Comparison of ENCODE assay signal across 23 cellular contexts in genomic region chr12:47850153-47851084, GRCh38. TPM values are rescaled to one million over a fixed set of nuclear protein-coding genes. Genes with fewer than 3 reads are reported as not detected.
DNase-seq lines count a peak whose midpoint lies in the region; ATAC-seq, FAIRE-seq and TF ChIP-seq lines count a peak whose summit lies in the region.
"Had no signal": no experiment of that assay in that cellular context is flagged by ENCODE, and none has a peak within 500 bp of the region (broad histone marks: within the 10 kb centered on the region; RNA-seq: fewer than 3 reads in every experiment).

No MANE protein-coding gene starts in this region.

- H3K27me3 Mint-ChIP-seq in Caco-2 (ENCODE audit: insufficient read depth, unreplicated experiment) (no peaks in the 10 kb centered on the region), T-cell (no peaks in the 10 kb centered on the region)
- H3K27me3 Mint-ChIP-seq: activated naive CD4-positive, alpha-beta T cell treated with anti-CD3 and anti-CD28 coated beads, Interleukin-2, amount 10 ng/mL, durations not matched to agents 7 days and 5 days had no signal

- H3K4me1 ChIP-seq in Caco-2 (peaks cover 18% of the 10 kb centered on the region), endothelial cell of umbilical vein (ENCODE audit: control insufficient read depth, extremely low read depth, insufficient read depth, low read length) (peaks cover 7% of the 10 kb centered on the region), mesendoderm (ENCODE audit: control insufficient read depth, low read depth, low read length) (peaks cover 17% of the 10 kb centered on the region), ascending aorta (peaks cover 0 to 3% of the 10 kb centered on the region in 2 donors)
- H3K4me1 ChIP-seq: body of pancreas had no signal

- H3K36me3 Mint-ChIP-seq in Caco-2 (ENCODE audit: insufficient read depth, unreplicated experiment), result peaks cover 10% of the 10 kb centered on the region
- H3K36me3 Mint-ChIP-seq in T-cell, result no peaks in the 10 kb centered on the region
- H3K36me3 Mint-ChIP-seq: CD8-positive, alpha-beta T cell had no signal

- H3K9me3 Mint-ChIP-seq in Caco-2 (ENCODE audit: unreplicated experiment), result no peaks in the 10 kb centered on the region
- H3K9me3 Mint-ChIP-seq in T-cell, result no peaks in the 10 kb centered on the region
- H3K9me3 Mint-ChIP-seq: activated naive CD4-positive, alpha-beta T cell treated with anti-CD3 and anti-CD28 coated beads, Interleukin-2, amount 10 ng/mL, durations not matched to agents 7 days and 5 days; CD8-positive, alpha-beta T cell had no signal

- no CpG with 5 or more reads among the region's 12 CpGs for WGBS in mesendoderm (ENCODE audit: extremely low coverage, insufficient coverage, low lambda C conversion rate)

- no peak for ATAC-seq in HG02938 (IDR thresholded peaks at IDR 0.05; ENCODE audit: unreplicated experiment)
- ATAC-seq in T-cell (replicated peaks in 1 of 4), result no peak
- ATAC-seq: body of pancreas; CD8-positive, alpha-beta T cell had no signal

- FAIRE-seq in endothelial cell of umbilical vein (lab: Jason Lieb, UNC), result peak; percentile 50
- FAIRE-seq: colon, small intestine had no signal

- H2BK120ac ChIP-seq in mesendoderm (ENCODE audit: low read depth, low read length), result no peak overlapping the region

- H3K4ac ChIP-seq in mesendoderm (ENCODE audit: low read depth, low read length), result no peak overlapping the region

- POLR2A ChIA-PET in Caco-2 (lab: Charles Lee) (no interaction called here), endothelial cell of umbilical vein (lab: Charles Lee) (no interaction called here), T-cell (lab: Charles Lee) (interaction anchor here in 1 of 2 donors (1.0 kb wide), 1 partner anchor 9 kb away, joined by 3 read pairs; no protein-coding TSS in a partner anchor)

- H3K9me1 ChIP-seq in endothelial cell of umbilical vein (replicated peaks; ENCODE audit: control insufficient read depth, extremely low read depth, insufficient read depth, low read length), result no peaks in the 10 kb centered on the region

- no peaks in the 10 kb centered on the region for H3K79me2 ChIP-seq in endothelial cell of umbilical vein (ENCODE audit: control insufficient read depth, insufficient read depth, low read length)
- no peaks in the 10 kb centered on the region for H3K79me2 ChIP-seq in mesendoderm (ENCODE audit: control insufficient read depth, insufficient read depth, low read length)

- H3K4me3 ChIP-seq in Caco-2 (ENCODE audit: low read depth, low read length) (no peak overlapping the region), endothelial cell of umbilical vein (replicated peaks in 1 of 3; ENCODE audit: insufficient read depth in 1 of 3, low read depth in 1 of 3, low read length in 3 of 3) (no peak overlapping the region), mesendoderm (ENCODE audit: low read length) (no peak overlapping the region), ascending aorta (no peak overlapping the region)
- H3K4me3 ChIP-seq: body of pancreas, suprapubic skin had no signal

- no peaks in the 10 kb centered on the region for H4K20me1 ChIP-seq in endothelial cell of umbilical vein (replicated peaks; ENCODE audit: control insufficient read depth, extremely low read depth, insufficient read depth, low read length)

- H3K79me1 ChIP-seq in mesendoderm (ENCODE audit: low read length), result no peaks in the 10 kb centered on the region

- H3K4me3 Mint-ChIP-seq in Caco-2 (ENCODE audit: unreplicated experiment) (no peak overlapping the region), T-cell (no peak overlapping the region)
- H3K4me3 Mint-ChIP-seq: activated naive CD4-positive, alpha-beta T cell treated with anti-CD3 and anti-CD28 coated beads, Interleukin-2, amount 10 ng/mL, durations not matched to agents 7 days and 5 days; CD8-positive, alpha-beta T cell had no signal

- H3K4me2 ChIP-seq in endothelial cell of umbilical vein (ENCODE audit: insufficient read depth, low read length) (no peak overlapping the region), mesendoderm (ENCODE audit: low read length) (peak overlapping the region; percentile 16)

- dilution Hi-C loops in endothelial cell of umbilical vein (cut with MboI; ENCODE audit: extremely low pct_ligation_motif_present, low sequenced_read_pairs), result no loop called here

- TF ChIP-seq POLR2A in endothelial cell of umbilical vein (IDR thresholded peaks at IDR 0.05; ENCODE audit: low read depth, low read length), result no peak

- BruUV-seq in Caco-2 (replicated peaks; lab: Mats Ljungman, UMichigan) (no TSS peak), endothelial cell of umbilical vein (replicated peaks; lab: Mats Ljungman, UMichigan) (no TSS peak)

- DNase-seq in Caco-2 (peak; percentile 73 to 75), HuH-7 (ENCODE audit: low spot score) (peak; percentile 69), endothelial cell of umbilical vein (ENCODE audit: low read depth, low spot score) (no peak), mesendoderm (peak; percentile 88), T-cell (no peak), ascending aorta (ENCODE audit: low spot score in 2 of 2) (no peak), amniotic stem cell (lab: John Stamatoyannopoulos, UW) (no peak)
- DNase-seq: activated CD4-positive, alpha-beta T cell treated with anti-CD3 and anti-CD28 coated beads for 48 hours; activated CD8-positive, alpha-beta memory T cell treated with anti-CD3 and anti-CD28 coated beads, Interleukin-2, amount 50 U/mL, for 48 hours; activated naive CD4-positive, alpha-beta T cell treated with anti-CD3 and anti-CD28 coated beads, Interleukin-2, amount 10 ng/mL, durations not matched to agents 7 days and 5 days; body of pancreas; CD8-positive, alpha-beta T cell; foreskin fibroblast; hippocampal formation; midbrain; NCI-H1092; NCI-H2081 treated with DMSO at 0.1 percent for 48 hours; NCI-H524; small intestine had no signal

- H3K27me3 ChIP-seq in Caco-2 (replicated peaks; ENCODE audit: control insufficient read depth, insufficient read depth, low read length) (no peaks in the 10 kb centered on the region), endothelial cell of umbilical vein (ENCODE audit: control insufficient read depth in 2 of 2, insufficient read depth in 2 of 2, low read length in 2 of 2) (no peaks in the 10 kb centered on the region), mesendoderm (ENCODE audit: insufficient read depth, low read length, poor library complexity) (no peaks in the 10 kb centered on the region), ascending aorta (no peaks in the 10 kb centered on the region)
- H3K27me3 ChIP-seq: body of pancreas, suprapubic skin had no signal

- H4K5ac ChIP-seq in mesendoderm (ENCODE audit: low read length), result no peak overlapping the region

- peaks cover 29% of the 10 kb centered on the region for H3K4me1 Mint-ChIP-seq in Caco-2 (ENCODE audit: low read depth, unreplicated experiment)
- no peaks in the 10 kb centered on the region for H3K4me1 Mint-ChIP-seq in T-cell
- H3K4me1 Mint-ChIP-seq: activated naive CD4-positive, alpha-beta T cell treated with anti-CD3 and anti-CD28 coated beads, Interleukin-2, amount 10 ng/mL, durations not matched to agents 7 days and 5 days had no signal

- no peak overlapping the region for H3K18ac ChIP-seq in mesendoderm (ENCODE audit: low read length)

- H3K9ac ChIP-seq in endothelial cell of umbilical vein (replicated peaks; ENCODE audit: extremely low read depth, insufficient read depth, low read length), result no peak overlapping the region
- H3K9ac ChIP-seq in mesendoderm (ENCODE audit: low read length), result no peak overlapping the region

- H3K27ac Mint-ChIP-seq in Caco-2 (ENCODE audit: unreplicated experiment), result peak overlapping the region; percentile 91
- no peak overlapping the region for H3K27ac Mint-ChIP-seq in T-cell
- H3K27ac Mint-ChIP-seq: activated naive CD4-positive, alpha-beta T cell treated with anti-CD3 and anti-CD28 coated beads, Interleukin-2, amount 10 ng/mL, durations not matched to agents 7 days and 5 days; CD8-positive, alpha-beta T cell had no signal

- H2AK5ac ChIP-seq in mesendoderm (ENCODE audit: low read length), result no peak overlapping the region

- no peak for TF ChIP-seq CTCF in Caco-2 (IDR thresholded peaks at IDR 0.05; ENCODE audit: insufficient read depth in 1 of 2, low read depth in 1 of 2, low read length in 1 of 2, severe bottlenecking in 1 of 2, unreplicated experiment in 1 of 2)
- TF ChIP-seq CTCF in endothelial cell of umbilical vein (IDR thresholded peaks at IDR 0.05; ENCODE audit: extremely low read depth in 1 of 2, insufficient read depth in 1 of 2, low read depth in 1 of 2, low read length in 2 of 2), result no peak
- no peak for TF ChIP-seq CTCF in ascending aorta (IDR thresholded peaks at IDR 0.05)

- CTCF ChIA-PET in Caco-2 (lab: Charles Lee), result interaction anchor here (0.6 to 1.4 kb wide), 6 partner anchors 11 to 629 kb away, joined by 3 to 8 read pairs (median 4); partner anchors contain the start of genes TMEM106C and VDR
- CTCF ChIA-PET in endothelial cell of umbilical vein (lab: Charles Lee), result interaction anchor here (1.7 to 2.1 kb wide), 2 partner anchors 12 to 99 kb away, joined by 6 to 10 read pairs; no protein-coding TSS in a partner anchor
- CTCF ChIA-PET in T-cell (lab: Charles Lee), result interaction anchor here in 1 of 2 donors (0.5 to 0.9 kb wide), 2 partner anchors 10 to 16 kb away, joined by 3 to 4 read pairs; no protein-coding TSS in a partner anchor

- H3K23ac ChIP-seq in mesendoderm (ENCODE audit: low read length), result no peak overlapping the region

- intact Hi-C loops in Caco-2 (cut with micrococcal nuclease; ENCODE audit: unreplicated experiment), result no loop called here
- intact Hi-C loops in endothelial cell of umbilical vein (cut with micrococcal nuclease), result no loop called here
- intact Hi-C loops in ascending aorta (cut with DNase I), result no loop called here

- no peak overlapping the region for H2BK5ac ChIP-seq in mesendoderm (ENCODE audit: low read length)

- H3K9me3 ChIP-seq in Caco-2, result no peaks in the 10 kb centered on the region
- H3K9me3 ChIP-seq in endothelial cell of umbilical vein (replicated peaks; ENCODE audit: control insufficient read depth, insufficient read depth, low read length), result no peaks in the 10 kb centered on the region
- no peaks in the 10 kb centered on the region for H3K9me3 ChIP-seq in ascending aorta
- H3K9me3 ChIP-seq: body of pancreas, suprapubic skin had no signal

- H3K27ac ChIP-seq in endothelial cell of umbilical vein (ENCODE audit: insufficient read depth, low read depth, low read length) (no peak overlapping the region), mesendoderm (ENCODE audit: low read depth, low read length) (no peak overlapping the region), ascending aorta (no peak overlapping the region)
- H3K27ac ChIP-seq: body of pancreas, suprapubic skin had no signal

- peak overlapping the region; percentile 9 for H3K56ac ChIP-seq in mesendoderm (ENCODE audit: low read length)

- no peak overlapping the region for H4K8ac ChIP-seq in mesendoderm (ENCODE audit: low read depth, low read length)

- H2AFZ ChIP-seq in endothelial cell of umbilical vein (ENCODE audit: low read depth, low read length), result no peak overlapping the region

- H2BK15ac ChIP-seq in mesendoderm (replicated peaks; ENCODE audit: low read depth), result no peak overlapping the region

- peaks cover 2% of the 10 kb centered on the region; the same call in 1 of the 2 replicates for H3K36me3 ChIP-seq in Caco-2 (ENCODE audit: control insufficient read depth, insufficient read depth, low read length)
- no peaks in the 10 kb centered on the region for H3K36me3 ChIP-seq in endothelial cell of umbilical vein (ENCODE audit: control insufficient read depth in 2 of 2, extremely low read depth in 1 of 2, insufficient read depth in 2 of 2, low read length in 2 of 2)
- no peaks in the 10 kb centered on the region for H3K36me3 ChIP-seq in mesendoderm (ENCODE audit: control insufficient read depth, insufficient read depth, low read length)
- peaks cover 4 to 8% of the 10 kb centered on the region in 2 donors for H3K36me3 ChIP-seq in ascending aorta

RNA-seq across cellular contexts. Expression of gene HDAC7, which starts 30.7 kb away (rescaled TPM):
- total RNA-seq in Caco-2 (2022), result 71.2 and 71.9 TPM in 2 replicates
- 249 and 252 TPM in 2 replicates for total RNA-seq in endothelial cell of umbilical vein
- polyA plus RNA-seq in endothelial cell of umbilical vein, result 119 and 122 TPM in 2 replicates
- 101 and 125 TPM in 2 replicates for polyA plus RNA-seq in endothelial cell of umbilical vein (2011; cell fraction: cytosol; rRNA removed)
- polyA plus RNA-seq in endothelial cell of umbilical vein (2011; cell fraction: nucleus; rRNA removed), result 462 and 531 TPM in 2 replicates
- polyA plus RNA-seq in endothelial cell of umbilical vein (2012), result 105 and 119 TPM in 2 replicates
- 81.4 and 95.8 TPM in 2 replicates for polyA minus RNA-seq in endothelial cell of umbilical vein
- polyA minus RNA-seq in endothelial cell of umbilical vein (2011; cell fraction: cytosol; rRNA and poly(A)+ RNA removed), result 25.6 TPM
- 127 and 192 TPM in 2 replicates for polyA minus RNA-seq in endothelial cell of umbilical vein (2011; cell fraction: nucleus; rRNA and poly(A)+ RNA removed)
- 50.1 TPM for polyA plus RNA-seq in mesendoderm (2013, experiment 1 of 2)
- polyA plus RNA-seq in mesendoderm (2013, experiment 2 of 2), result 51.3 TPM
- 100 to 1,000 TPM; 142 to 192 (median 165) TPM for total RNA-seq in T-cell
- 202 TPM for total RNA-seq in ascending aorta

RNA-seq across cellular contexts. Expression of gene VDR, which starts 54.4 kb away (rescaled TPM):
- total RNA-seq in Caco-2 (2022) (13.6 and 15.4 TPM in 2 replicates), endothelial cell of umbilical vein (0.48 and 0.73 TPM in 2 replicates), T-cell (1 to 10 TPM in 3 of 5 donors, under 1 TPM in 2; 0.43 to 4.1 (median 3.2) TPM), ascending aorta (13.1 TPM)
- 0.81 and 0.91 TPM in 2 replicates for polyA plus RNA-seq in endothelial cell of umbilical vein
- polyA plus RNA-seq in endothelial cell of umbilical vein (2011; cell fraction: cytosol; rRNA removed), result 0.72 and 0.88 TPM in 2 replicates
- polyA plus RNA-seq in endothelial cell of umbilical vein (2011; cell fraction: nucleus; rRNA removed), result 0.41 and 0.46 TPM in 2 replicates
- polyA plus RNA-seq in endothelial cell of umbilical vein (2012), result 0.80 and 1.2 TPM in 2 replicates
- polyA minus RNA-seq in endothelial cell of umbilical vein, result 1.3 and 2.8 TPM in 2 replicates
- 4.9 TPM for polyA minus RNA-seq in endothelial cell of umbilical vein (2011; cell fraction: cytosol; rRNA and poly(A)+ RNA removed)
- polyA minus RNA-seq in endothelial cell of umbilical vein (2011; cell fraction: nucleus; rRNA and poly(A)+ RNA removed), result 0.43 and 0.77 TPM in 2 replicates
- 0.31 TPM for polyA plus RNA-seq in mesendoderm (2013, experiment 1 of 2)
- 0.25 TPM for polyA plus RNA-seq in mesendoderm (2013, experiment 2 of 2)
- polyA plus RNA-seq: neural cell had no signal

Comparison
In these comparisons a context has a peak if more than half of its experiments do, and no peak if none do; other contexts are left out.
1. DNase-seq: peak in Caco-2 (2 of 2), HuH-7 (single experiment) and mesendoderm (single experiment); none in endothelial cell of umbilical vein (single experiment), T-cell (0 of 34), ascending aorta (0 of 2) and amniotic stem cell (single experiment).